In genomic region chr11:5865826-5866225, GRCh38 we compare ENCODE assay signal across 39 cellular contexts. TPM values are rescaled to one million over a fixed set of nuclear protein-coding genes. Genes with fewer than 3 reads are reported as not detected.
"Had no signal": no experiment of that assay in that cellular context is flagged by ENCODE, and none has a peak within 500 bp of the region (broad histone marks: within the 10 kb centered on the region; RNA-seq: fewer than 3 reads in every experiment).

No MANE protein-coding gene starts in this region.

- H3K36me3 Mint-ChIP-seq: activated CD4-positive, alpha-beta memory T cell treated with anti-CD3 and anti-CD28 coated beads for 36 hours; activated naive CD4-positive, alpha-beta T cell treated with anti-CD3 and anti-CD28 coated beads, Interleukin-2, amount 10 ng/mL, durations not matched to agents 7 days and 5 days; activated naive CD4-positive, alpha-beta T cell treated with anti-CD3 and anti-CD28 coated beads, Interleukin-2, amount 50 U/mL, for 24 hours; activated naive CD8-positive, alpha-beta T cell; activated naive CD8-positive, alpha-beta T cell treated with anti-CD3 and anti-CD28 coated beads, Interleukin-2, amount 10 ng/mL, durations not matched to agents 7 days and 5 days had no signal

- H3K27ac ChIP-seq: ascending aorta, body of pancreas, brain microvascular endothelial cell, breast epithelium, cardiac muscle cell, VCaP had no signal

- H3K9me3 ChIP-seq: ascending aorta, body of pancreas, breast epithelium had no signal

- ATAC-seq: activated CD8-positive, alpha-beta T cell treated with anti-CD3 and anti-CD28 coated beads for 36 hours; activated naive CD8-positive, alpha-beta T cell treated with anti-CD3 and anti-CD28 coated beads, Interleukin-2, amount 50 U/mL, for 24 hours; body of pancreas had no signal

- H3K4me1 ChIP-seq: ascending aorta, body of pancreas, breast epithelium had no signal

- DNase-seq: activated B cell treated with CpG ODN at 0.5 μM for 24 hours; activated CD4-positive, alpha-beta memory T cell treated with anti-CD3 and anti-CD28 coated beads for 36 hours; activated CD4-positive, alpha-beta T cell treated with anti-CD3 and anti-CD28 coated beads for 4 hours; activated CD4-positive, alpha-beta T cell treated with anti-CD3 and anti-CD28 coated beads, Interleukin-2, amount 10 ng/mL, durations not matched to agents 24 days and 14 days; activated CD4-positive, alpha-beta T cell treated with anti-CD3 and anti-CD28 coated beads, Interleukin-2, amount 50 U/mL, for 1 hour; activated CD4-positive, alpha-beta T cell treated with anti-CD3 and anti-CD28 coated beads, Interleukin-2, amount 50 U/mL, for 4 hours; activated CD4-positive, CD25-positive, alpha-beta regulatory T cell treated with anti-CD3 and anti-CD28 coated beads, Interleukin-2, amount 50 U/mL, for 72 hours; activated CD8-positive, alpha-beta memory T cell treated with anti-CD3 and anti-CD28 coated beads, Interleukin-2, amount 50 U/mL, for 4 hours; activated CD8-positive, alpha-beta T cell treated with anti-CD3 and anti-CD28 coated beads for 36 hours; activated effector memory CD4-positive, alpha-beta T cell treated with Interleukin-2 at 50 U/mL for 16 hours; activated gamma-delta T cell; activated naive CD4-positive, alpha-beta T cell treated with anti-CD3 and anti-CD28 coated beads, Interleukin-2, amount 10 ng/mL, durations not matched to agents 7 days and 5 days; activated naive CD4-positive, alpha-beta T cell treated with Interleukin-2 at 50 U/mL for 16 hours; activated naive CD8-positive, alpha-beta T cell treated with anti-CD3 and anti-CD28 coated beads, Interleukin-2, amount 10 ng/mL, durations not matched to agents 7 days and 5 days; activated naive CD8-positive, alpha-beta T cell treated with anti-CD3 and anti-CD28 coated beads, Interleukin-2, amount 50 U/mL, for 24 hours; activated T-cell treated with anti-CD3 and anti-CD28 coated beads, Interleukin-2, amount 50 U/mL, for 24 hours; activated T-cell treated with anti-CD3 and anti-CD28 coated beads, Interleukin-2, amount 50 U/mL, for 48 hours; amygdala; anterior cingulate cortex; body of pancreas; brain microvascular endothelial cell; caudate nucleus; cerebellar nuclear complex; SW 1271; T-helper 1 cell; T-helper 2 cell; T-helper 9 cell had no signal

- H3K4me3 ChIP-seq: ascending aorta, body of pancreas, breast epithelium, cardiac muscle cell had no signal

- H3K9me3 Mint-ChIP-seq: activated CD4-positive, alpha-beta T cell treated with anti-CD3 and anti-CD28 coated beads, Interleukin-2, amount 10 ng/mL, durations not matched to agents 24 days and 14 days; activated naive CD4-positive, alpha-beta T cell treated with anti-CD3 and anti-CD28 coated beads, Interleukin-2, amount 10 ng/mL, durations not matched to agents 7 days and 5 days; activated naive CD4-positive, alpha-beta T cell treated with anti-CD3 and anti-CD28 coated beads, Interleukin-2, amount 50 U/mL, for 24 hours; activated T-cell treated with anti-CD3 and anti-CD28 coated beads, Interleukin-2, amount 50 U/mL, for 24 hours; activated T-helper 2 cell treated with anti-CD3 and anti-CD28 coated beads, Interferon-gamma antibody, Interleukin-2, Interleukin-4, amounts not matched to agents 10 μg/mL and 5 μg/mL and 100 μg/mL, durations not matched to agents 14 hours and 24 hours and 36 hours; central memory CD8-positive, alpha-beta T cell; T-helper 2 cell treated with Interferon-gamma antibody and Interleukin-4, amounts not matched to agents 5 μg/mL and 100 μg/mL, for 36 hours had no signal

- H3K27ac Mint-ChIP-seq: activated B cell treated with CpG ODN at 0.5 μM for 24 hours; activated CD4-positive, alpha-beta memory T cell treated with anti-CD3 and anti-CD28 coated beads for 36 hours; activated CD4-positive, alpha-beta T cell treated with anti-CD3 and anti-CD28 coated beads, Interleukin-2, amount 10 ng/mL, durations not matched to agents 24 days and 14 days; activated CD8-positive, alpha-beta T cell treated with anti-CD3 and anti-CD28 coated beads for 36 hours; activated naive CD4-positive, alpha-beta T cell treated with anti-CD3 and anti-CD28 coated beads, Interleukin-2, amount 10 ng/mL, durations not matched to agents 7 days and 5 days; activated naive CD4-positive, alpha-beta T cell treated with anti-CD3 and anti-CD28 coated beads, Interleukin-2, amount 50 U/mL, for 24 hours; activated naive CD8-positive, alpha-beta T cell; activated naive CD8-positive, alpha-beta T cell treated with anti-CD3 and anti-CD28 coated beads, Interleukin-2, amount 10 ng/mL, durations not matched to agents 7 days and 5 days; activated naive CD8-positive, alpha-beta T cell treated with anti-CD3 and anti-CD28 coated beads, Interleukin-2, amount 50 U/mL, for 24 hours; activated T-cell treated with anti-CD3 and anti-CD28 coated beads, Interleukin-2, amount 50 U/mL, for 24 hours; activated T-helper 2 cell treated with anti-CD3 and anti-CD28 coated beads, Interferon-gamma antibody, Interleukin-2, Interleukin-4, amounts not matched to agents 10 μg/mL and 5 μg/mL and 100 μg/mL, durations not matched to agents 14 hours and 24 hours and 36 hours; T-helper 1 cell treated with Interleukin-12 subunit alpha and Interleukin-12 subunit beta and Interleukin-4 antibody, amounts not matched to agents 30 μg/mL and 1 μg/mL, for 36 hours; T-helper 2 cell treated with Interferon-gamma antibody and Interleukin-4, amounts not matched to agents 5 μg/mL and 100 μg/mL, for 36 hours had no signal

- H3K4me1 Mint-ChIP-seq: activated B cell treated with CpG ODN at 0.5 μM for 24 hours; activated CD4-positive, alpha-beta T cell treated with anti-CD3 and anti-CD28 coated beads, Interleukin-2, amount 10 ng/mL, durations not matched to agents 24 days and 14 days; activated naive CD4-positive, alpha-beta T cell treated with anti-CD3 and anti-CD28 coated beads, Interleukin-2, amount 10 ng/mL, durations not matched to agents 7 days and 5 days; activated naive CD4-positive, alpha-beta T cell treated with anti-CD3 and anti-CD28 coated beads, Interleukin-2, amount 50 U/mL, for 24 hours; activated naive CD8-positive, alpha-beta T cell treated with anti-CD3 and anti-CD28 coated beads, Interleukin-2, amount 10 ng/mL, durations not matched to agents 7 days and 5 days; activated naive CD8-positive, alpha-beta T cell treated with anti-CD3 and anti-CD28 coated beads, Interleukin-2, amount 50 U/mL, for 24 hours; central memory CD8-positive, alpha-beta T cell had no signal

- H3K4me3 Mint-ChIP-seq: activated B cell treated with CpG ODN at 0.5 μM for 24 hours; activated CD4-positive, alpha-beta memory T cell treated with anti-CD3 and anti-CD28 coated beads for 36 hours; activated CD4-positive, alpha-beta T cell treated with anti-CD3 and anti-CD28 coated beads, Interleukin-2, amount 10 ng/mL, durations not matched to agents 24 days and 14 days; activated CD8-positive, alpha-beta T cell treated with anti-CD3 and anti-CD28 coated beads for 36 hours; activated naive CD4-positive, alpha-beta T cell treated with anti-CD3 and anti-CD28 coated beads, Interleukin-2, amount 10 ng/mL, durations not matched to agents 7 days and 5 days; activated naive CD4-positive, alpha-beta T cell treated with anti-CD3 and anti-CD28 coated beads, Interleukin-2, amount 50 U/mL, for 24 hours; activated naive CD8-positive, alpha-beta T cell; activated naive CD8-positive, alpha-beta T cell treated with anti-CD3 and anti-CD28 coated beads, Interleukin-2, amount 10 ng/mL, durations not matched to agents 7 days and 5 days; activated naive CD8-positive, alpha-beta T cell treated with anti-CD3 and anti-CD28 coated beads, Interleukin-2, amount 50 U/mL, for 24 hours; activated T-cell treated with anti-CD3 and anti-CD28 coated beads, Interleukin-2, amount 50 U/mL, for 24 hours; central memory CD8-positive, alpha-beta T cell; T-helper 1 cell treated with Interleukin-12 subunit alpha and Interleukin-12 subunit beta and Interleukin-4 antibody, amounts not matched to agents 30 μg/mL and 1 μg/mL, for 36 hours; T-helper 2 cell treated with Interferon-gamma antibody and Interleukin-4, amounts not matched to agents 5 μg/mL and 100 μg/mL, for 36 hours had no signal

- H3K36me3 ChIP-seq: ascending aorta, brain microvascular endothelial cell, breast epithelium, cardiac muscle cell had no signal

- H3K27me3 ChIP-seq: ascending aorta, body of pancreas, brain microvascular endothelial cell, breast epithelium, cardiac muscle cell had no signal

- H3K27me3 Mint-ChIP-seq: activated naive CD4-positive, alpha-beta T cell treated with anti-CD3 and anti-CD28 coated beads, Interleukin-2, amount 10 ng/mL, durations not matched to agents 7 days and 5 days; activated naive CD8-positive, alpha-beta T cell treated with anti-CD3 and anti-CD28 coated beads, Interleukin-2, amount 10 ng/mL, durations not matched to agents 7 days and 5 days had no signal

RNA-seq across cellular contexts. Expression of gene OR52E8, which starts 8.3 kb away (rescaled TPM):
- total RNA-seq: activated B cell treated with CpG ODN at 0.5 μM for 24 hours; activated CD4-positive, alpha-beta memory T cell treated with anti-CD3 and anti-CD28 coated beads for 36 hours; activated CD4-positive, alpha-beta T cell treated with anti-CD3 and anti-CD28 coated beads, Interleukin-2, amount 10 ng/mL, durations not matched to agents 24 days and 14 days; activated CD8-positive, alpha-beta memory T cell treated with anti-CD3 and anti-CD28 coated beads for 36 hours; activated CD8-positive, alpha-beta T cell treated with anti-CD3 and anti-CD28 coated beads for 36 hours; activated naive CD8-positive, alpha-beta T cell treated with anti-CD3 and anti-CD28 coated beads, Interleukin-2, amount 10 ng/mL, durations not matched to agents 7 days and 5 days; activated T-helper 2 cell treated with anti-CD3 and anti-CD28 coated beads, Interferon-gamma antibody, Interleukin-2, Interleukin-4, amounts not matched to agents 10 μg/mL and 5 μg/mL and 100 μg/mL, durations not matched to agents 14 hours and 24 hours and 36 hours; ascending aorta; body of pancreas; breast epithelium had no signal
- polyA plus RNA-seq: adipose tissue, cardiac muscle cell had no signal

RNA-seq across cellular contexts. Expression of gene OR52E4, which starts 14.6 kb away (rescaled TPM):
- total RNA-seq: activated B cell treated with CpG ODN at 0.5 μM for 24 hours; activated CD4-positive, alpha-beta memory T cell treated with anti-CD3 and anti-CD28 coated beads for 36 hours; activated CD4-positive, alpha-beta T cell treated with anti-CD3 and anti-CD28 coated beads, Interleukin-2, amount 10 ng/mL, durations not matched to agents 24 days and 14 days; activated CD8-positive, alpha-beta memory T cell treated with anti-CD3 and anti-CD28 coated beads for 36 hours; activated CD8-positive, alpha-beta T cell treated with anti-CD3 and anti-CD28 coated beads for 36 hours; activated naive CD8-positive, alpha-beta T cell treated with anti-CD3 and anti-CD28 coated beads, Interleukin-2, amount 10 ng/mL, durations not matched to agents 7 days and 5 days; activated T-helper 2 cell treated with anti-CD3 and anti-CD28 coated beads, Interferon-gamma antibody, Interleukin-2, Interleukin-4, amounts not matched to agents 10 μg/mL and 5 μg/mL and 100 μg/mL, durations not matched to agents 14 hours and 24 hours and 36 hours; ascending aorta; body of pancreas; breast epithelium; cardiac muscle cell had no signal
- polyA plus RNA-seq: adipose tissue, cardiac muscle cell had no signal

RNA-seq across cellular contexts. Expression of gene OR52E6, which starts 24.1 kb away (rescaled TPM):
- total RNA-seq: activated B cell treated with CpG ODN at 0.5 μM for 24 hours; activated CD4-positive, alpha-beta memory T cell treated with anti-CD3 and anti-CD28 coated beads for 36 hours; activated CD4-positive, alpha-beta T cell treated with anti-CD3 and anti-CD28 coated beads, Interleukin-2, amount 10 ng/mL, durations not matched to agents 24 days and 14 days; activated CD8-positive, alpha-beta memory T cell treated with anti-CD3 and anti-CD28 coated beads for 36 hours; activated CD8-positive, alpha-beta T cell treated with anti-CD3 and anti-CD28 coated beads for 36 hours; activated naive CD8-positive, alpha-beta T cell treated with anti-CD3 and anti-CD28 coated beads, Interleukin-2, amount 10 ng/mL, durations not matched to agents 7 days and 5 days; activated T-helper 2 cell treated with anti-CD3 and anti-CD28 coated beads, Interferon-gamma antibody, Interleukin-2, Interleukin-4, amounts not matched to agents 10 μg/mL and 5 μg/mL and 100 μg/mL, durations not matched to agents 14 hours and 24 hours and 36 hours; ascending aorta; body of pancreas; breast epithelium; cardiac muscle cell had no signal
- polyA plus RNA-seq: adipose tissue, cardiac muscle cell had no signal

RNA-seq across cellular contexts. Expression of gene OR52E5, which starts 27.2 kb away (rescaled TPM):
- total RNA-seq: activated B cell treated with CpG ODN at 0.5 μM for 24 hours; activated CD4-positive, alpha-beta memory T cell treated with anti-CD3 and anti-CD28 coated beads for 36 hours; activated CD4-positive, alpha-beta T cell treated with anti-CD3 and anti-CD28 coated beads, Interleukin-2, amount 10 ng/mL, durations not matched to agents 24 days and 14 days; activated CD8-positive, alpha-beta memory T cell treated with anti-CD3 and anti-CD28 coated beads for 36 hours; activated CD8-positive, alpha-beta T cell treated with anti-CD3 and anti-CD28 coated beads for 36 hours; activated naive CD8-positive, alpha-beta T cell treated with anti-CD3 and anti-CD28 coated beads, Interleukin-2, amount 10 ng/mL, durations not matched to agents 7 days and 5 days; activated T-helper 2 cell treated with anti-CD3 and anti-CD28 coated beads, Interferon-gamma antibody, Interleukin-2, Interleukin-4, amounts not matched to agents 10 μg/mL and 5 μg/mL and 100 μg/mL, durations not matched to agents 14 hours and 24 hours and 36 hours; ascending aorta; body of pancreas; breast epithelium; cardiac muscle cell had no signal
- polyA plus RNA-seq: adipose tissue, cardiac muscle cell had no signal

RNA-seq across cellular contexts. Expression of gene OR52N2, which starts 57.1 kb away (rescaled TPM):
- total RNA-seq: activated B cell treated with CpG ODN at 0.5 μM for 24 hours; activated CD4-positive, alpha-beta memory T cell treated with anti-CD3 and anti-CD28 coated beads for 36 hours; activated CD4-positive, alpha-beta T cell treated with anti-CD3 and anti-CD28 coated beads, Interleukin-2, amount 10 ng/mL, durations not matched to agents 24 days and 14 days; activated CD8-positive, alpha-beta memory T cell treated with anti-CD3 and anti-CD28 coated beads for 36 hours; activated CD8-positive, alpha-beta T cell treated with anti-CD3 and anti-CD28 coated beads for 36 hours; activated naive CD8-positive, alpha-beta T cell treated with anti-CD3 and anti-CD28 coated beads, Interleukin-2, amount 10 ng/mL, durations not matched to agents 7 days and 5 days; activated T-helper 2 cell treated with anti-CD3 and anti-CD28 coated beads, Interferon-gamma antibody, Interleukin-2, Interleukin-4, amounts not matched to agents 10 μg/mL and 5 μg/mL and 100 μg/mL, durations not matched to agents 14 hours and 24 hours and 36 hours; ascending aorta; body of pancreas; breast epithelium; cardiac muscle cell had no signal
- polyA plus RNA-seq: cardiac muscle cell had no signal
